In the genomic region with DNA sequence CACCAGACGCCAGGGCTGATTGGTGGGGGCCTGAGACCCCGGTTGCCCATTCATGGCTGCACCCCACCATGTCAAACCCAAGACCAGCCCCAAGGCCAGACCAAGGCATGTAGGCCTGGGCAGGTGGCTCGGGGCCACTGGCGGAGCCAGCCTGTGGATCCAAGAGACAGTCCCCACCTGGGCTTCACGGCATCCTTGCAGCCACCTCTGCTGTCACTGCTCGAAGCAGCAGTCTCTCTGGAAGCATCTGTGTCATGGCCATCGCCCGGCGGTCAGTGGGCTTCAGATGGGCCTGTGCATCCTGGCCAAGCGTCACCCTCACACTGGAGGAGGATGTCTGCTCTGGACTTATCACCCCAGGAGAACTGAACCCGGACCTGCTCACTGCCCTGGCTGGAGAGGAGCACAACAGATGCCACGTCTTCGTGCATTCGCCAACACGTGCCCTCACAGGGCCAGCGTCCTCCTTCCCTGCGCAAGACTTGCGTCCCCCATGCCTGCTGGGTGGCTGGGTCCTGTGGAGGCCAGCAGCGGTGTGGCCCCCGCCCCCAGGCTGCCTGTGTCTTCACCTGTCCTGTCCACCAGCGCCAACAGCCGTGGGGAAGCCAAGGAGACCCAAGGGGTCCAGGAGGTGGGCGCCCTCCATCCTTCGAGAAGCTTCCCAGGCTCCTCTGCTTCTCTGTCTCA, we compare ENCODE assay signal across 21 cellular contexts. TPM values are rescaled to one million over a fixed set of nuclear protein-coding genes. Genes with fewer than 3 reads are reported as not detected.
DNase-seq lines count a peak whose midpoint lies in the region; ATAC-seq, FAIRE-seq and TF ChIP-seq lines count a peak whose summit lies in the region.
"Had no signal": no experiment of that assay in that cellular context is flagged by ENCODE, and none has a peak within 500 bp of the region (broad histone marks: within the 10 kb centered on the region; RNA-seq: fewer than 3 reads in every experiment).

No MANE protein-coding gene starts in this region.

- no peaks in the 10 kb centered on the region for H3K27me3 Mint-ChIP-seq in nephron progenitor cell (ENCODE audit: low read depth, poor library complexity)

- TSS peak; percentile 22 for BruUV-seq in HepG2 (replicated peaks; lab: Mats Ljungman, UMichigan)

- CTCF ChIA-PET in HepG2 (lab: Yijun Ruan, JAX; ENCODE audit: low intra/inter-chr PET ratio, low total read pairs), result no interaction called here

- no peak overlapping the region for H3K27ac ChIP-seq in HepG2 (ENCODE audit: extremely low read length, insufficient read depth, low read length)
- H3K27ac ChIP-seq in right lobe of liver, result no peak overlapping the region
- H3K27ac ChIP-seq in layer of hippocampus (ENCODE audit: low read depth, low read length), result peak overlapping the region; percentile 86
- H3K27ac ChIP-seq: C4-2B had no signal

- H3K36me3 Mint-ChIP-seq in nephron progenitor cell (ENCODE audit: low read depth), result peaks cover 19% of the 10 kb centered on the region

- no peaks in the 10 kb centered on the region for H3K9me3 ChIP-seq in HepG2 (ENCODE audit: low read length)
- H3K9me3 ChIP-seq in right lobe of liver, result no peaks in the 10 kb centered on the region

- H3K27ac Mint-ChIP-seq in nephron progenitor cell, result no peak overlapping the region
- H3K27ac Mint-ChIP-seq: HFFc6 had no signal

- H3K4me3 Mint-ChIP-seq in nephron progenitor cell, result no peak overlapping the region
- H3K4me3 Mint-ChIP-seq: HFFc6 had no signal

- no peak overlapping the region for H3K4me2 ChIP-seq in HepG2 (ENCODE audit: low read depth, low read length)

- TF ChIP-seq CTCF in HepG2 (CRISPR knock-in tag; IDR thresholded peaks at IDR 0.05) (no peak), right lobe of liver (IDR thresholded peaks at IDR 0.05) (no peak), bronchial epithelial cell (IDR thresholded peaks at IDR 0.05; ENCODE audit: insufficient read depth, low read length, severe bottlenecking) (no peak), nephron progenitor cell (IDR thresholded peaks at IDR 0.05) (no peak)

- no peak for TF ChIP-seq RAD21 in HepG2 (CRISPR knock-in tag; IDR thresholded peaks at IDR 0.05)

- ATAC-seq in HepG2 (no peak), right lobe of liver (no peak), GM18870 (IDR thresholded peaks at IDR 0.05; ENCODE audit: unreplicated experiment) (no peak)

- WGBS in HepG2 (ENCODE audit: low lambda C conversion rate), result 99% methylated on average over 18 of the region's 24 CpGs
- WGBS in right lobe of liver (ENCODE audit: insufficient coverage, low coverage, low lambda C conversion rate, missing lambda C conversion rate), result 88% methylated on average over 5 of the region's 24 CpGs

- H3K4me1 Mint-ChIP-seq in nephron progenitor cell, result peaks cover 6% of the 10 kb centered on the region

- in situ Hi-C loops in HepG2 (cut with HindIII; ENCODE audit: extremely low pct_ligation_motif_present, low pct_unique_long_range_greater_than_20kb), result no loop called here

- TF ChIP-seq POLR2A in HepG2 (IDR thresholded peaks at IDR 0.05; ENCODE audit: insufficient read depth in 1 of 2, low read depth in 2 of 2, low read length in 2 of 2), result no peak
- no peak for TF ChIP-seq POLR2A in right lobe of liver (IDR thresholded peaks at IDR 0.05)

- H3K4me1 ChIP-seq in HepG2 (ENCODE audit: insufficient read depth, low read length) (no peaks in the 10 kb centered on the region), right lobe of liver (no peaks in the 10 kb centered on the region)

- no peaks in the 10 kb centered on the region for H3K9me3 Mint-ChIP-seq in nephron progenitor cell
- H3K9me3 Mint-ChIP-seq: HFFc6 had no signal

- FAIRE-seq in HepG2 (lab: Jason Lieb, UNC) (no peak), bronchial epithelial cell (lab: Jason Lieb, UNC) (peak; percentile 32)
- FAIRE-seq: A204.1, RCC 7860 had no signal

- no peak for DNase-seq in HepG2 (ENCODE audit: low spot score)
- no peak for DNase-seq in right lobe of liver
- DNase-seq in bronchial epithelial cell (ENCODE audit: low read depth), result no peak
- no peak for DNase-seq in NCI-H2171 (lab: John Stamatoyannopoulos, UW)
- DNase-seq in nephron progenitor cell, result no peak
- DNase-seq in activated CD4-positive, alpha-beta T cell treated with anti-CD3 and anti-CD28 coated beads, Interleukin-2, amount 50 U/mL, for 4 hours, result no peak
- DNase-seq: HFFc6, Kasumi-1, MM.1S, NCI-H1105, NCI-H1694, NCI-H2227 treated with DMSO at 0.1 percent for 48 hours, NCI-H524, Right ventricle myocardium superior had no signal

- H3K27me3 ChIP-seq in HepG2 (ENCODE audit: control insufficient read depth in 1 of 2, insufficient read depth in 2 of 2, low read length in 2 of 2) (no peaks in the 10 kb centered on the region), right lobe of liver (no peaks in the 10 kb centered on the region), bronchial epithelial cell (ENCODE audit: control insufficient read depth, insufficient read depth, low read length) (no peaks in the 10 kb centered on the region), layer of hippocampus (ENCODE audit: control insufficient read depth, insufficient read depth, low read length) (no peaks in the 10 kb centered on the region)

- H3K79me2 ChIP-seq in HepG2 (ENCODE audit: insufficient read depth, low read length), result no peaks in the 10 kb centered on the region

- intact Hi-C loops in HepG2 (cut with micrococcal nuclease; ENCODE audit: unreplicated experiment) (no loop called here), right lobe of liver (cut with DNase I) (no loop called here)

- H3K4me3 ChIP-seq in HepG2 (replicated peaks in 1 of 3; ENCODE audit: insufficient read depth in 1 of 3, low read depth in 2 of 3, low read length in 3 of 3) (no peak overlapping the region), right lobe of liver (no peak overlapping the region), bronchial epithelial cell (ENCODE audit: low read depth, low read length) (no peak overlapping the region)

- no peaks in the 10 kb centered on the region; the same call in 1 of the 2 replicates for H4K20me1 ChIP-seq in HepG2 (ENCODE audit: insufficient read depth, low read length)

- H2AFZ ChIP-seq in HepG2 (ENCODE audit: low read length), result no peak overlapping the region

- no peak for TF ChIP-seq EP300 in HepG2 (IDR thresholded peaks at IDR 0.05; ENCODE audit: low read depth in 2 of 2, low read length in 2 of 2)
- TF ChIP-seq EP300 in HepG2 (CRISPR knock-in tag; IDR thresholded peaks at IDR 0.05; ENCODE audit: borderline replicate concordance), result no peak

- no peak overlapping the region for H3K9ac ChIP-seq in HepG2 (ENCODE audit: insufficient read depth, low read depth, low read length)

- POLR2A ChIA-PET in HepG2 (lab: Yijun Ruan, JAX), result no interaction called here

- H3K36me3 ChIP-seq in HepG2 (replicated peaks in 1 of 2; ENCODE audit: control insufficient read depth in 1 of 2, insufficient read depth in 2 of 2, low read length in 2 of 2) (peaks cover 11 to 20% of the 10 kb centered on the region in 2 experiments; a peak in 4 of 5 replicates), right lobe of liver (peaks cover 0 to 56% (median 10%) of the 10 kb centered on the region in 4 donors), bronchial epithelial cell (ENCODE audit: control insufficient read depth, insufficient read depth, low read length) (peaks cover 25% of the 10 kb centered on the region)

RNA-seq across cellular contexts. Expression of gene TEKTIP1, which starts 3.6 kb away (rescaled TPM):
- total RNA-seq in HepG2 (2016; rRNA removed; fragmentation: Illumina TruSeq; extraction: Trizol), result not detected in 2 replicates
- not detected in 2 replicates for total RNA-seq in HepG2 (2016; cell fraction: cytosol; rRNA removed; fragmentation: Illumina TruSeq; extraction: Trizol; ENCODE audit: low read depth)
- total RNA-seq in HepG2 (2016; cell fraction: insoluble cytoplasmic fraction; rRNA removed; fragmentation: Illumina TruSeq; extraction: Trizol), result not detected in 2 replicates
- not detected in 2 replicates for total RNA-seq in HepG2 (2016; cell fraction: membrane; rRNA removed; fragmentation: Illumina TruSeq; extraction: Trizol)
- total RNA-seq in HepG2 (2016; cell fraction: nucleus; rRNA removed; fragmentation: Illumina TruSeq; extraction: Trizol), result not detected in 2 replicates
- not detected in 2 replicates for polyA plus RNA-seq in HepG2 (2011; rRNA removed)
- not detected in 2 replicates for polyA plus RNA-seq in HepG2 (2011; cell fraction: cytosol; rRNA removed)
- 0.32 TPM in 1 of 2 replicates, not detected in the other for polyA plus RNA-seq in HepG2 (2011; cell fraction: nucleus; rRNA removed)
- 0.24 and 0.35 TPM in 2 replicates for polyA plus RNA-seq in HepG2 (2012)
- polyA plus RNA-seq in HepG2 (2016; cell fraction: cytosol; fragmentation: Illumina TruSeq; extraction: Trizol; ENCODE audit: low read depth), result not detected in 2 replicates
- not detected in 2 replicates for polyA plus RNA-seq in HepG2 (2016; cell fraction: insoluble cytoplasmic fraction; fragmentation: Illumina TruSeq; extraction: Trizol; ENCODE audit: low read depth)
- not detected in 2 replicates for polyA plus RNA-seq in HepG2 (2016; cell fraction: membrane; fragmentation: Illumina TruSeq; extraction: Trizol; ENCODE audit: low read depth)
- polyA plus RNA-seq in HepG2 (2016; cell fraction: nucleus; fragmentation: Illumina TruSeq; extraction: Trizol; ENCODE audit: insufficient read depth, low read depth), result not detected in 2 replicates
- not detected in 2 replicates for polyA minus RNA-seq in HepG2 (2011; rRNA and poly(A)+ RNA removed; ENCODE audit: low replicate concordance)
- polyA minus RNA-seq in HepG2 (2011; cell fraction: cytosol; rRNA and poly(A)+ RNA removed), result not detected in 2 replicates
- not detected in 2 replicates for polyA minus RNA-seq in HepG2 (2011; cell fraction: nucleus; rRNA and poly(A)+ RNA removed)
- total RNA-seq in right lobe of liver, result 1 to 10 TPM in 3 of 6 experiments, not detected in 3; 1.1 to 1.6 (median 1.3) TPM
- not detected in 2 replicates for total RNA-seq in bronchial epithelial cell
- total RNA-seq: Daoy, H4 had no signal

RNA-seq across cellular contexts. Expression of gene MFSD12, which starts 22.0 kb away (rescaled TPM):
- total RNA-seq in HepG2 (2016; rRNA removed; fragmentation: Illumina TruSeq; extraction: Trizol), result 14.0 and 29.1 TPM in 2 replicates
- total RNA-seq in HepG2 (2016; cell fraction: cytosol; rRNA removed; fragmentation: Illumina TruSeq; extraction: Trizol; ENCODE audit: low read depth), result 9.9 and 10.2 TPM in 2 replicates
- 10.6 and 28.5 TPM in 2 replicates for total RNA-seq in HepG2 (2016; cell fraction: insoluble cytoplasmic fraction; rRNA removed; fragmentation: Illumina TruSeq; extraction: Trizol)
- 19.7 and 20.6 TPM in 2 replicates for total RNA-seq in HepG2 (2016; cell fraction: membrane; rRNA removed; fragmentation: Illumina TruSeq; extraction: Trizol)
- 25.3 and 29.9 TPM in 2 replicates for total RNA-seq in HepG2 (2016; cell fraction: nucleus; rRNA removed; fragmentation: Illumina TruSeq; extraction: Trizol)
- polyA plus RNA-seq in HepG2 (2011; rRNA removed), result 27.2 and 37.0 TPM in 2 replicates
- 16.9 and 29.1 TPM in 2 replicates for polyA plus RNA-seq in HepG2 (2011; cell fraction: cytosol; rRNA removed)
- polyA plus RNA-seq in HepG2 (2011; cell fraction: nucleus; rRNA removed), result 143 and 182 TPM in 2 replicates
- 21.1 and 40.6 TPM in 2 replicates for polyA plus RNA-seq in HepG2 (2012)
- polyA plus RNA-seq in HepG2 (2016; cell fraction: cytosol; fragmentation: Illumina TruSeq; extraction: Trizol; ENCODE audit: low read depth), result 12.9 and 14.1 TPM in 2 replicates
- 12.6 and 14.9 TPM in 2 replicates for polyA plus RNA-seq in HepG2 (2016; cell fraction: insoluble cytoplasmic fraction; fragmentation: Illumina TruSeq; extraction: Trizol; ENCODE audit: low read depth)
- 19.3 and 20.1 TPM in 2 replicates for polyA plus RNA-seq in HepG2 (2016; cell fraction: membrane; fragmentation: Illumina TruSeq; extraction: Trizol; ENCODE audit: low read depth)
- polyA plus RNA-seq in HepG2 (2016; cell fraction: nucleus; fragmentation: Illumina TruSeq; extraction: Trizol; ENCODE audit: insufficient read depth, low read depth), result 55.9 and 62.9 TPM in 2 replicates
- 76.5 and 865 TPM in 2 replicates for polyA minus RNA-seq in HepG2 (2011; rRNA and poly(A)+ RNA removed; ENCODE audit: low replicate concordance)
- 29.2 and 33.3 TPM in 2 replicates for polyA minus RNA-seq in HepG2 (2011; cell fraction: cytosol; rRNA and poly(A)+ RNA removed)
- polyA minus RNA-seq in HepG2 (2011; cell fraction: nucleus; rRNA and poly(A)+ RNA removed), result 22.5 and 22.8 TPM in 2 replicates
- 100 to 1,000 TPM in 1 of 6 experiments, 10 to 100 TPM in 5; 23.8 to 114 (median 31.5) TPM for total RNA-seq in right lobe of liver
- 46.3 and 59.1 TPM in 2 replicates for total RNA-seq in bronchial epithelial cell

RNA-seq across cellular contexts. Expression of gene FZR1, which starts 29.3 kb away (rescaled TPM):
- total RNA-seq in HepG2 (2016; rRNA removed; fragmentation: Illumina TruSeq; extraction: Trizol), result 18.3 and 29.0 TPM in 2 replicates
- 7.3 and 8.3 TPM in 2 replicates for total RNA-seq in HepG2 (2016; cell fraction: cytosol; rRNA removed; fragmentation: Illumina TruSeq; extraction: Trizol; ENCODE audit: low read depth)
- 14.2 and 28.7 TPM in 2 replicates for total RNA-seq in HepG2 (2016; cell fraction: insoluble cytoplasmic fraction; rRNA removed; fragmentation: Illumina TruSeq; extraction: Trizol)
- 11.9 and 12.1 TPM in 2 replicates for total RNA-seq in HepG2 (2016; cell fraction: membrane; rRNA removed; fragmentation: Illumina TruSeq; extraction: Trizol)
- 13.9 and 16.7 TPM in 2 replicates for total RNA-seq in HepG2 (2016; cell fraction: nucleus; rRNA removed; fragmentation: Illumina TruSeq; extraction: Trizol)
- 30.8 and 39.2 TPM in 2 replicates for polyA plus RNA-seq in HepG2 (2011; rRNA removed)
- polyA plus RNA-seq in HepG2 (2011; cell fraction: cytosol; rRNA removed), result 14.2 and 18.0 TPM in 2 replicates
- 95.9 and 102 TPM in 2 replicates for polyA plus RNA-seq in HepG2 (2011; cell fraction: nucleus; rRNA removed)
- 24.3 and 37.8 TPM in 2 replicates for polyA plus RNA-seq in HepG2 (2012)
- 1.6 and 2.9 TPM in 2 replicates for polyA plus RNA-seq in HepG2 (2016; cell fraction: cytosol; fragmentation: Illumina TruSeq; extraction: Trizol; ENCODE audit: low read depth)
- 17.3 and 26.9 TPM in 2 replicates for polyA plus RNA-seq in HepG2 (2016; cell fraction: insoluble cytoplasmic fraction; fragmentation: Illumina TruSeq; extraction: Trizol; ENCODE audit: low read depth)
- polyA plus RNA-seq in HepG2 (2016; cell fraction: membrane; fragmentation: Illumina TruSeq; extraction: Trizol; ENCODE audit: low read depth), result 6.0 and 6.7 TPM in 2 replicates
- polyA plus RNA-seq in HepG2 (2016; cell fraction: nucleus; fragmentation: Illumina TruSeq; extraction: Trizol; ENCODE audit: insufficient read depth, low read depth), result 52.3 and 54.5 TPM in 2 replicates
- polyA minus RNA-seq in HepG2 (2011; rRNA and poly(A)+ RNA removed; ENCODE audit: low replicate concordance), result 18.4 and 43.6 TPM in 2 replicates
- 15.1 and 16.5 TPM in 2 replicates for polyA minus RNA-seq in HepG2 (2011; cell fraction: cytosol; rRNA and poly(A)+ RNA removed)
- polyA minus RNA-seq in HepG2 (2011; cell fraction: nucleus; rRNA and poly(A)+ RNA removed), result 17.9 and 24.6 TPM in 2 replicates
- total RNA-seq in right lobe of liver, result 10 to 100 TPM; 18.7 to 34.1 (median 23.8) TPM
- total RNA-seq in bronchial epithelial cell, result 22.7 and 25.5 TPM in 2 replicates

RNA-seq across cellular contexts. Expression of gene DOHH, which starts 34.9 kb away (rescaled TPM):
- total RNA-seq in HepG2 (2016; rRNA removed; fragmentation: Illumina TruSeq; extraction: Trizol), result 10.3 and 13.7 TPM in 2 replicates
- total RNA-seq in HepG2 (2016; cell fraction: cytosol; rRNA removed; fragmentation: Illumina TruSeq; extraction: Trizol; ENCODE audit: low read depth), result 2.2 TPM in 2 replicates
- total RNA-seq in HepG2 (2016; cell fraction: insoluble cytoplasmic fraction; rRNA removed; fragmentation: Illumina TruSeq; extraction: Trizol), result 10.1 and 13.2 TPM in 2 replicates
- 5.2 and 7.2 TPM in 2 replicates for total RNA-seq in HepG2 (2016; cell fraction: membrane; rRNA removed; fragmentation: Illumina TruSeq; extraction: Trizol)
- total RNA-seq in HepG2 (2016; cell fraction: nucleus; rRNA removed; fragmentation: Illumina TruSeq; extraction: Trizol), result 5.0 and 6.8 TPM in 2 replicates
- 3.5 and 4.8 TPM in 2 replicates for polyA plus RNA-seq in HepG2 (2011; rRNA removed)
- 4.6 and 9.1 TPM in 2 replicates for polyA plus RNA-seq in HepG2 (2011; cell fraction: cytosol; rRNA removed)
- 7.4 and 8.4 TPM in 2 replicates for polyA plus RNA-seq in HepG2 (2011; cell fraction: nucleus; rRNA removed)
- polyA plus RNA-seq in HepG2 (2012), result 4.7 and 7.0 TPM in 2 replicates
- 1.5 and 2.2 TPM in 2 replicates for polyA plus RNA-seq in HepG2 (2016; cell fraction: cytosol; fragmentation: Illumina TruSeq; extraction: Trizol; ENCODE audit: low read depth)
- polyA plus RNA-seq in HepG2 (2016; cell fraction: insoluble cytoplasmic fraction; fragmentation: Illumina TruSeq; extraction: Trizol; ENCODE audit: low read depth), result 12.2 and 13.2 TPM in 2 replicates
- polyA plus RNA-seq in HepG2 (2016; cell fraction: membrane; fragmentation: Illumina TruSeq; extraction: Trizol; ENCODE audit: low read depth), result 3.7 and 4.3 TPM in 2 replicates
- 10.0 and 11.0 TPM in 2 replicates for polyA plus RNA-seq in HepG2 (2016; cell fraction: nucleus; fragmentation: Illumina TruSeq; extraction: Trizol; ENCODE audit: insufficient read depth, low read depth)
- 5.5 and 8.1 TPM in 2 replicates for polyA minus RNA-seq in HepG2 (2011; rRNA and poly(A)+ RNA removed; ENCODE audit: low replicate concordance)
- 4.5 and 6.8 TPM in 2 replicates for polyA minus RNA-seq in HepG2 (2011; cell fraction: cytosol; rRNA and poly(A)+ RNA removed)
- polyA minus RNA-seq in HepG2 (2011; cell fraction: nucleus; rRNA and poly(A)+ RNA removed), result 3.5 and 5.0 TPM in 2 replicates
- total RNA-seq in right lobe of liver, result 10 to 100 TPM in 1 of 6 experiments, 1 to 10 TPM in 5; 3.7 to 16.7 (median 4.9) TPM
- 17.1 and 20.1 TPM in 2 replicates for total RNA-seq in bronchial epithelial cell

RNA-seq across cellular contexts. Expression of gene HMG20B, which starts 37.4 kb away (rescaled TPM):
- total RNA-seq in HepG2 (2016; rRNA removed; fragmentation: Illumina TruSeq; extraction: Trizol) (23.0 and 29.2 TPM in 2 replicates), right lobe of liver (10 to 100 TPM; 30.7 to 58.6 (median 33.3) TPM), bronchial epithelial cell (37.4 and 48.3 TPM in 2 replicates)
- total RNA-seq in HepG2 (2016; cell fraction: cytosol; rRNA removed; fragmentation: Illumina TruSeq; extraction: Trizol; ENCODE audit: low read depth), result 26.2 and 31.3 TPM in 2 replicates
- 26.2 and 29.0 TPM in 2 replicates for total RNA-seq in HepG2 (2016; cell fraction: insoluble cytoplasmic fraction; rRNA removed; fragmentation: Illumina TruSeq; extraction: Trizol)
- total RNA-seq in HepG2 (2016; cell fraction: membrane; rRNA removed; fragmentation: Illumina TruSeq; extraction: Trizol), result 40.2 and 42.4 TPM in 2 replicates
- total RNA-seq in HepG2 (2016; cell fraction: nucleus; rRNA removed; fragmentation: Illumina TruSeq; extraction: Trizol), result 17.0 TPM in 2 replicates
- polyA plus RNA-seq in HepG2 (2011; rRNA removed), result 23.9 and 24.8 TPM in 2 replicates
- 17.7 and 28.8 TPM in 2 replicates for polyA plus RNA-seq in HepG2 (2011; cell fraction: cytosol; rRNA removed)
- 73.5 and 97.4 TPM in 2 replicates for polyA plus RNA-seq in HepG2 (2011; cell fraction: nucleus; rRNA removed)
- polyA plus RNA-seq in HepG2 (2012), result 19.0 and 22.8 TPM in 2 replicates
- polyA plus RNA-seq in HepG2 (2016; cell fraction: cytosol; fragmentation: Illumina TruSeq; extraction: Trizol; ENCODE audit: low read depth), result 33.9 and 35.6 TPM in 2 replicates
- polyA plus RNA-seq in HepG2 (2016; cell fraction: insoluble cytoplasmic fraction; fragmentation: Illumina TruSeq; extraction: Trizol; ENCODE audit: low read depth), result 36.6 TPM in 2 replicates
- polyA plus RNA-seq in HepG2 (2016; cell fraction: membrane; fragmentation: Illumina TruSeq; extraction: Trizol; ENCODE audit: low read depth), result 38.7 and 44.5 TPM in 2 replicates
- polyA plus RNA-seq in HepG2 (2016; cell fraction: nucleus; fragmentation: Illumina TruSeq; extraction: Trizol; ENCODE audit: insufficient read depth, low read depth), result 80.7 and 81.4 TPM in 2 replicates
- polyA minus RNA-seq in HepG2 (2011; rRNA and poly(A)+ RNA removed; ENCODE audit: low replicate concordance), result 13.9 and 67.7 TPM in 2 replicates
- 10.8 and 16.1 TPM in 2 replicates for polyA minus RNA-seq in HepG2 (2011; cell fraction: cytosol; rRNA and poly(A)+ RNA removed)
- polyA minus RNA-seq in HepG2 (2011; cell fraction: nucleus; rRNA and poly(A)+ RNA removed), result 8.7 and 9.7 TPM in 2 replicates
